8 cellular contexts compared by ENCODE assay signal in genomic region chr12:12803186-12803585, GRCh38. TPM values are rescaled to one million over a fixed set of nuclear protein-coding genes. Genes with fewer than 3 reads are reported as not detected.
DNase-seq lines count a peak whose midpoint lies in the region; TF ChIP-seq lines count a peak whose summit lies in the region.

No MANE protein-coding gene starts in this region.

- TF ChIP-seq CTCF in GM13977 (IDR thresholded peaks at IDR 0.05; ENCODE audit: extremely low read depth, insufficient read depth, missing control alignments) (no peak), colonic mucosa (IDR thresholded peaks at IDR 0.05) (no peak)

- peak overlapping the region; percentile 87 for H3K27ac ChIP-seq in colonic mucosa

- intact Hi-C loops in colonic mucosa (cut with DNase I): no loop called here

- H3K4me1 Mint-ChIP-seq in IgD-negative memory B cell: peaks cover 31 to 45% (median 43%) of the 10 kb centered on the region in 3 donors

- DNase-seq in GM13977 (ENCODE audit: low spot score) (peak; percentile 56), GOT3 (lab: John Stamatoyannopoulos, UW) (peak; percentile 11), T1000 (lab: John Stamatoyannopoulos, UW) (peak; percentile 25), colonic mucosa (peak; percentile 91), mucosa of gallbladder (ENCODE audit: low spot score) (peak; percentile 91), DMS114 treated with DMSO at 0.1 percent for 48 hours (lab: John Stamatoyannopoulos, UW; ENCODE audit: unreplicated experiment) (no peak), middle frontal gyrus (ENCODE audit: extremely low spot score, low spot score) (no peak)

- H3K27me3 Mint-ChIP-seq in IgD-negative memory B cell: no peaks in the 10 kb centered on the region

- no peaks in the 10 kb centered on the region for H3K9me3 Mint-ChIP-seq in IgD-negative memory B cell

- peak overlapping the region; percentile 9 to 82 (median 16) for H3K4me3 Mint-ChIP-seq in IgD-negative memory B cell

- in situ Hi-C loops in GM13977 (cut with MboI; ENCODE audit: low pct_unique_long_range_greater_than_20kb, low sequenced_read_pairs, unreplicated experiment): no loop called here

- H3K9ac ChIP-seq in colonic mucosa (ENCODE audit: low read depth in 2 of 2, low read length in 2 of 2): peak overlapping the region in 1 of 2 donors; percentile 49

- H3K36me3 ChIP-seq in colonic mucosa: no peaks in the 10 kb centered on the region

- H3K27ac Mint-ChIP-seq in IgD-negative memory B cell: peak overlapping the region; percentile 70 to 92 (median 78)

- no peaks in the 10 kb centered on the region for H3K36me3 Mint-ChIP-seq in IgD-negative memory B cell

- H3K4me3 ChIP-seq in colonic mucosa: no peak overlapping the region

- peaks cover 8% of the 10 kb centered on the region for H3K4me1 ChIP-seq in colonic mucosa

- no peaks in the 10 kb centered on the region for H3K27me3 ChIP-seq in colonic mucosa

- no peaks in the 10 kb centered on the region for H3K9me3 ChIP-seq in colonic mucosa

RNA-seq across cellular contexts. Expression of gene DDX47, which starts 10.0 kb away (rescaled TPM):
- polyA plus RNA-seq in IgD-negative memory B cell: 69.0 TPM
- total RNA-seq in colonic mucosa: 10 to 100 TPM; 36.1 to 45.0 TPM
- total RNA-seq in mucosa of gallbladder: 36.3 TPM

RNA-seq across cellular contexts. Expression of gene APOLD1, which starts 17.7 kb away (rescaled TPM):
- 0.23 TPM for polyA plus RNA-seq in IgD-negative memory B cell
- 1 to 10 TPM; 2.6 to 5.4 TPM for total RNA-seq in colonic mucosa
- 8.0 TPM for total RNA-seq in mucosa of gallbladder

Comparison
In these comparisons a context has a peak if more than half of its experiments do, and no peak if none do; other contexts are left out.
1. DNase-seq: peak in GM13977 (single experiment), GOT3 (single experiment), T1000 (single experiment), colonic mucosa (single experiment) and mucosa of gallbladder (single experiment); none in DMS114 treated with DMSO at 0.1 percent for 48 hours (single experiment) and middle frontal gyrus (single experiment).